Comparison of ENCODE assay signal across 9 cellular contexts in the genomic region with DNA sequence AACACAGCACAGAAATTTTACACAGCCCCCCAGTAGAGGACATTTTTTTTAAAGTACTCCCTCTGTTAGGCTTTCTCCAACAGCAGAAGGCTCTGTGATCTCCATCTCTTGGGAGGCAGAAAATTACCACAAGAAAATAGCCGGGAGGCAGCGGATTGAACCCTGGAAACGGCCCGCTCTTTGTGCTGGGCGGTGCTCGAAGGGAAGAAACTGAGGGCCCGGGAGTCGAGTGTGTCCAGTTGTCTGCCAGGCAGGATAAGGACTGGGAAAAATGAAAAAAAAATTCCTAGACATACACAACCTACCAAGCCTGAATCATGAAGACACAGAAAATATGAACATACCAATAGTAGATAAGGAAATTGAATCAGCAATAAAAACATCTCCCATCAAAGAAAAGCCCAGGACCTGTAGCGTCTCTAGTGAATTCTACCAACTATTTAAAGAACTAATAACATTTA. TPM values are rescaled to one million over a fixed set of nuclear protein-coding genes. Genes with fewer than 3 reads are reported as not detected.
DNase-seq lines count a peak whose midpoint lies in the region; ATAC-seq and TF ChIP-seq lines count a peak whose summit lies in the region.
"Had no signal": no experiment of that assay in that cellular context is flagged by ENCODE, and none has a peak within 500 bp of the region (broad histone marks: within the 10 kb centered on the region; RNA-seq: fewer than 3 reads in every experiment).

No MANE protein-coding gene starts in this region.

- H3K27ac ChIP-seq in right cardiac atrium (ENCODE audit: low read length): no peak overlapping the region

- 6% methylated on average over 9 of the region's 9 CpGs for WGBS in right cardiac atrium

- intact Hi-C loops in right cardiac atrium (cut with DNase I): no loop called here

- H3K4me3 ChIP-seq in BJ (ENCODE audit: low read depth, low read length) (peak overlapping the region; percentile 33), iPS-18c (ENCODE audit: insufficient read depth, low read depth, low read length) (peak overlapping the region; percentile 74; the same call in 1 of the 2 replicates), right cardiac atrium (ENCODE audit: low read length) (no peak overlapping the region)

- H3K9me3 ChIP-seq in iPS-18c (ENCODE audit: control insufficient read depth, insufficient read depth, low read length) (no peaks in the 10 kb centered on the region), right cardiac atrium (ENCODE audit: control insufficient read depth, low read length) (peaks cover 5% of the 10 kb centered on the region)

- CTCF ChIA-PET in BJ (lab: Yijun Ruan, JAX): interaction anchor here (0.6 to 1.6 kb wide), 2 partner anchors 32 to 80 kb away, joined by 3 read pairs; no protein-coding TSS in a partner anchor
- CTCF ChIA-PET in HEK293T (lab: Yijun Ruan, JAX): no interaction called here

- no peaks in the 10 kb centered on the region for H3K4me1 ChIP-seq in right cardiac atrium (ENCODE audit: control insufficient read depth, insufficient read depth, low read length)

- H3K36me3 ChIP-seq in BJ (ENCODE audit: control insufficient read depth, insufficient read depth, low read length): no peaks in the 10 kb centered on the region

- H3K27me3 ChIP-seq in BJ (ENCODE audit: control insufficient read depth, insufficient read depth, low read length) (peaks cover 16% of the 10 kb centered on the region), right cardiac atrium (ENCODE audit: control insufficient read depth, insufficient read depth) (peaks cover 16% of the 10 kb centered on the region)

- ATAC-seq in HG03469 (IDR thresholded peaks at IDR 0.05; ENCODE audit: unreplicated experiment) (no peak), right cardiac atrium (no peak)
- ATAC-seq in activated CD4-positive, CD25-positive, alpha-beta regulatory T cell treated with anti-CD3 and anti-CD28 coated beads, Interleukin-2, amount 50 U/mL, for 24 hours: no peak

- no peak for DNase-seq in BJ (ENCODE audit: low read depth)
- peak; percentile 34 for DNase-seq in HEK293T (ENCODE audit: extremely low spot score)
- DNase-seq in SW480 (ENCODE audit: low spot score): peak; percentile 29
- no peak for DNase-seq in right cardiac atrium
- DNase-seq in stimulated activated CD4-positive, alpha-beta T cell treated with anti-CD3 and anti-CD28 coated beads, Interleukin-4, amount 100 ng/mL, for 1 hour: no peak

- POLR2A ChIA-PET in BJ (lab: Charles Lee): no interaction called here
- POLR2A ChIA-PET in HEK293T (lab: Yijun Ruan, JAX): interaction anchor here (0.7 to 1.2 kb wide), 2 partner anchors 14 to 337 kb away, joined by 3 read pairs; no protein-coding TSS in a partner anchor

- no peak for TF ChIP-seq CTCF in BJ (IDR thresholded peaks at IDR 0.05; ENCODE audit: insufficient read depth, low read depth, low read length)

TF ChIP-seq in HEK293T, 16 proteins besides CTCF, POLR2A, EP300 and RAD21:
- TF ChIP-seq CTBP1 (IDR thresholded peaks at IDR 0.05; ENCODE audit: borderline replicate concordance): no peak
- TF ChIP-seq SP1 (IDR thresholded peaks at IDR 0.05): no peak
- no peak for TF ChIP-seq FOXA1 (IDR thresholded peaks at IDR 0.05)
- TF ChIP-seq BHLHE40 (IDR thresholded peaks at IDR 0.05; ENCODE audit: borderline replicate concordance): no peak
- TF ChIP-seq FOXK2 (IDR thresholded peaks at IDR 0.05): no peak
- TF ChIP-seq SUZ12 (IDR thresholded peaks at IDR 0.05): no peak
- TF ChIP-seq L3MBTL2 (conservative IDR thresholded peaks at IDR 0.05): no peak
- TF ChIP-seq HDGF (IDR thresholded peaks at IDR 0.05; ENCODE audit: borderline replicate concordance): no peak
- no peak for TF ChIP-seq ARNT (IDR thresholded peaks at IDR 0.05)
- no peak for TF ChIP-seq FOXM1 (IDR thresholded peaks at IDR 0.05; ENCODE audit: borderline replicate concordance)
- TF ChIP-seq ZNF384 (IDR thresholded peaks at IDR 0.05): no peak
- TF ChIP-seq NFRKB (IDR thresholded peaks at IDR 0.05): no peak
- TF ChIP-seq, protein P1, sequence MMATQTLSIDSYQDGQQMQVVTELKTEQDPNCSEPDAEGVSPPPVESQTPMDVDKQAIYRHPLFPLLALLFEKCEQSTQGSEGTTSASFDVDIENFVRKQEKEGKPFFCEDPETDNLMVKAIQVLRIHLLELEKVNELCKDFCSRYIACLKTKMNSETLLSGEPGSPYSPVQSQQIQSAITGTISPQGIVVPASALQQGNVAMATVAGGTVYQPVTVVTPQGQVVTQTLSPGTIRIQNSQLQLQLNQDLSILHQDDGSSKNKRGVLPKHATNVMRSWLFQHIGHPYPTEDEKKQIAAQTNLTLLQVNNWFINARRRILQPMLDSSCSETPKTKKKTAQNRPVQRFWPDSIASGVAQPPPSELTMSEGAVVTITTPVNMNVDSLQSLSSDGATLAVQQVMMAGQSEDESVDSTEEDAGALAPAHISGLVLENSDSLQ (IDR thresholded peaks at IDR 0.05): no peak
- no peak for TF ChIP-seq TARDBP (IDR thresholded peaks at IDR 0.05)
- no peak for TF ChIP-seq LEF1 (IDR thresholded peaks at IDR 0.05; ENCODE audit: borderline replicate concordance)
- no peak for TF ChIP-seq ELF4 (IDR thresholded peaks at IDR 0.05)

RNA-seq across cellular contexts. Expression of gene POM121L2, which starts 31.5 kb away (rescaled TPM):
- polyA plus RNA-seq in BJ (2011; rRNA removed): not detected in 2 replicates
- polyA minus RNA-seq in BJ (2011; rRNA and poly(A)+ RNA removed): not detected in 2 replicates
- not detected for total RNA-seq in right cardiac atrium
- not detected for polyA plus RNA-seq in right cardiac atrium
- total RNA-seq: lower leg skin had no signal

RNA-seq across cellular contexts. Expression of gene PRSS16, which starts 33.1 kb away (rescaled TPM):
- polyA plus RNA-seq in BJ (2011; rRNA removed) (0.21 and 0.23 TPM in 2 replicates), right cardiac atrium (0.36 TPM)
- polyA minus RNA-seq in BJ (2011; rRNA and poly(A)+ RNA removed): 0.21 TPM in 1 of 2 replicates, not detected in the other
- 1 to 10 TPM in 1 of 4 donors, under 1 TPM in 2, not detected in 1; 0.26 to 1.7 (median 0.85) TPM for total RNA-seq in right cardiac atrium

Comparison
In these comparisons a context has a peak if more than half of its experiments do, and no peak if none do; other contexts are left out.
1. DNase-seq: peak in HEK293T (single experiment) and SW480 (single experiment); none in BJ (single experiment), right cardiac atrium (0 of 3) and stimulated activated CD4-positive, alpha-beta T cell treated with anti-CD3 and anti-CD28 coated beads, Interleukin-4, amount 100 ng/mL, for 1 hour (single experiment).